Comparison of ENCODE assay signal across 30 cellular contexts in genomic region chr3:73121684-73122331, GRCh38.
"Had no signal": no experiment of that assay in that cellular context is flagged by ENCODE, and none has a peak within 500 bp of the region (broad histone marks: within the 10 kb centered on the region; RNA-seq: fewer than 3 reads in every experiment).

No MANE protein-coding gene starts in this region.

- H3K4me1 ChIP-seq: ascending aorta, colonic mucosa, SJCRH30 had no signal

- H3K9me3 ChIP-seq: ascending aorta, colonic mucosa, SJCRH30 had no signal

- H3K4me3 ChIP-seq: ascending aorta, cardiac muscle cell, colonic mucosa, SJCRH30, SK-N-MC had no signal

- H3K36me3 ChIP-seq: ascending aorta, cardiac muscle cell, colonic mucosa, SJCRH30 had no signal

- ATAC-seq: activated CD4-positive, alpha-beta T cell treated with anti-CD3 and anti-CD28 coated beads for 36 hours; activated CD4-positive, CD25-positive, alpha-beta regulatory T cell treated with anti-CD3 and anti-CD28 coated beads, Interleukin-2, amount 50 U/mL, for 24 hours; activated CD8-positive, alpha-beta T cell treated with anti-CD3 and anti-CD28 coated beads, Interleukin-2, amount 10 ng/mL, durations not matched to agents 7 days and 5 days; Panc1; WTC11 had no signal

- H3K27me3 ChIP-seq: ascending aorta, cardiac muscle cell, colonic mucosa, SJCRH30 had no signal

- H3K27ac ChIP-seq: ascending aorta, cardiac muscle cell, colonic mucosa, SJCRH30, SK-N-MC had no signal

- DNase-seq: activated CD4-positive, alpha-beta T cell treated with anti-CD3 and anti-CD28 coated beads for 36 hours; activated CD4-positive, alpha-beta T cell treated with anti-CD3 and anti-CD28 coated beads, Interleukin-2, amount 10 ng/mL, durations not matched to agents 7 days and 5 days; activated CD4-positive, alpha-beta T cell treated with anti-CD3 and anti-CD28 coated beads, Interleukin-2, amount 50 U/mL, for 48 hours; activated CD8-positive, alpha-beta T cell treated with anti-CD3 and anti-CD28 coated beads, Interleukin-2, amount 10 ng/mL, durations not matched to agents 7 days and 5 days; activated gamma-delta T cell; activated naive CD4-positive, alpha-beta T cell treated with Interleukin-2 at 50 U/mL for 16 hours; activated naive CD8-positive, alpha-beta T cell treated with anti-CD3 and anti-CD28 coated beads, Interleukin-2, amount 10 ng/mL, durations not matched to agents 7 days and 5 days; activated T-cell treated with anti-CD3 and anti-CD28 coated beads, Interleukin-2, amount 50 U/mL, for 24 hours; amygdala; colonic mucosa; MM.1S; MV-4-11; NCI-H1092 treated with DMSO at 0.1 percent for 48 hours; NCI-H1417; NCI-H146; NCI-H187 treated with DMSO at 0.1 percent for 48 hours; NCI-H2081; NCI-H226; NCI-H446 treated with DMSO at 0.1 percent for 48 hours; NCI-H524; NCI-H69; NCI-H82; SHP77; SJCRH30 had no signal
